ENCODE assay signal across 8 cellular contexts in the genomic region with DNA sequence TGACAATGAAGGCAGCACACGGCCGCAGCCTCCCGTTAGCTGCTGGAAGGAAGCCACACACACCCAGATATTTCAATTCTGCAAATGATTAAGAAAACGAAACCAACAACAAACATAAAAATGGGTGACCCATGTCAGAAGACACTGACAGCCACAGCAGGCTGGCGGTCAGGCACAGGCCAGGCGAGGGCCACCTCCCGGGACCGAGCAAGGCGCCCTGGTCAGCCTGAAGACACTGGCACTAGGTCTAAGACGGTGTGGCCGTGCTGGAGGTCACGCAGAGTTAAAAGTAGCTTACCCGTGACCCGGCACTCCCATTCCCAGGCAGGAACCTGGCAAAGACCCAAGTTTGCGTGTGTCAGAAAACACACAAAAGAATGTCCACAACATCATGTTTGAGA.
DNase-seq lines count a peak whose midpoint lies in the region; ATAC-seq, FAIRE-seq and TF ChIP-seq lines count a peak whose summit lies in the region.

No MANE protein-coding gene starts in this region.

- H3K79me2 ChIP-seq in H9 (ENCODE audit: insufficient read depth, low read length), result peaks cover 4% of the 10 kb centered on the region; the same call in 1 of the 2 replicates

- no CpG with 5 or more reads among the region's 15 CpGs for whole genome bisulfite sequencing in H9 (ENCODE audit: extremely low coverage, insufficient read length, low lambda C conversion rate)
- WGBS in heart left ventricle, 4 donors, result 3 to 32% (median 6%) methylated on average over 15 of the region's 15 CpGs
- WGBS in small intestine, 3 donors, result 13 to 33% (median 27%) methylated on average over 15 of the region's 15 CpGs

- H4K8ac ChIP-seq in H9 (replicated peaks; ENCODE audit: insufficient read length, low read depth, low read length), result no peak overlapping the region

- H3K4me2 ChIP-seq in H9 (ENCODE audit: insufficient read depth, insufficient read length, low read length), result no peak overlapping the region

- DNase-seq in H9 (peak; percentile 23), heart left ventricle (peak in 2 of 5 donors; percentile 60 to 65), small intestine (peak; percentile 63), NK-92 (lab: John Stamatoyannopoulos, UW; ENCODE audit: unreplicated experiment) (no peak)
- DNase-seq in activated CD8-positive, alpha-beta memory T cell treated with anti-CD3 and anti-CD28 coated beads, Interleukin-2, amount 10 ng/mL, durations not matched to agents 7 days and 5 days, result peak; percentile 42

- TF ChIP-seq POLR2A in heart left ventricle (IDR thresholded peaks at IDR 0.05), result no peak

- H3K27ac ChIP-seq in H9 (ENCODE audit: insufficient read length, low read depth, low read length) (no peak overlapping the region), heart left ventricle (peak overlapping the region in 11 of 12 donors; percentile 45 to 90 (median 80)), small intestine (ENCODE audit: low read depth in 1 of 2, low read length in 1 of 2) (peak overlapping the region; percentile 17 to 64)

- H3K9me3 ChIP-seq in H9 (ENCODE audit: control insufficient read depth, low read depth, low read length) (no peaks in the 10 kb centered on the region), heart left ventricle (peaks cover 0 to 6% (median 0%) of the 10 kb centered on the region in 12 donors), small intestine (ENCODE audit: control insufficient read depth, low read depth) (no peaks in the 10 kb centered on the region)

- H3K79me1 ChIP-seq in H9 (ENCODE audit: insufficient read depth, low read depth, low read length, poor library complexity, severe bottlenecking), result peaks cover 3% of the 10 kb centered on the region

- ATAC-seq in activated CD8-positive, alpha-beta memory T cell treated with anti-CD3 and anti-CD28 coated beads, Interleukin-2, amount 10 ng/mL, durations not matched to agents 7 days and 5 days, result no peak
- ATAC-seq in heart left ventricle (peak in 3 of 4 donors; percentile 46 to 60 (median 57)), GM19452 (IDR thresholded peaks at IDR 0.05; ENCODE audit: unreplicated experiment) (no peak), GM19395 (IDR thresholded peaks at IDR 0.05; ENCODE audit: unreplicated experiment) (no peak), HG02973 (IDR thresholded peaks at IDR 0.05; ENCODE audit: unreplicated experiment) (no peak)

- H3K4me3 ChIP-seq in heart left ventricle (peak overlapping the region in 10 of 12 donors; percentile 6 to 54 (median 44)), small intestine (ENCODE audit: low read depth in 1 of 2, low read length in 2 of 2) (peak overlapping the region in 1 of 2 donors; percentile 26)

- no peak overlapping the region for H3K4me3 Mint-ChIP-seq in H9
- peak overlapping the region; percentile 27 for H3K4me3 Mint-ChIP-seq in activated CD8-positive, alpha-beta memory T cell treated with anti-CD3 and anti-CD28 coated beads, Interleukin-2, amount 10 ng/mL, durations not matched to agents 7 days and 5 days

- no peaks in the 10 kb centered on the region for H3K27me3 ChIP-seq in H9 (ENCODE audit: insufficient read depth, low read length)
- no peaks in the 10 kb centered on the region for H3K27me3 ChIP-seq in heart left ventricle
- no peaks in the 10 kb centered on the region for H3K27me3 ChIP-seq in small intestine (ENCODE audit: control insufficient read depth in 2 of 2, insufficient read depth in 2 of 2, low read length in 2 of 2)

- H3T11ph ChIP-seq in H9 (ENCODE audit: low read length), result no peak overlapping the region

- H3K36me3 ChIP-seq in heart left ventricle (no peaks in the 10 kb centered on the region), small intestine (ENCODE audit: control insufficient read depth in 2 of 2, insufficient read depth in 2 of 2, low read length in 2 of 2) (no peaks in the 10 kb centered on the region)

- no peaks in the 10 kb centered on the region for H3K27me3 Mint-ChIP-seq in H9 (ENCODE audit: low read depth)
- no peaks in the 10 kb centered on the region for H3K27me3 Mint-ChIP-seq in activated CD8-positive, alpha-beta memory T cell treated with anti-CD3 and anti-CD28 coated beads, Interleukin-2, amount 10 ng/mL, durations not matched to agents 7 days and 5 days

- H2BK120ac ChIP-seq in H9 (ENCODE audit: low read depth, low read length, poor library complexity, severe bottlenecking), result no peak overlapping the region

- CTCF ChIA-PET in activated CD8-positive, alpha-beta memory T cell treated with anti-CD3 and anti-CD28 coated beads, Interleukin-2, amount 10 ng/mL, durations not matched to agents 7 days and 5 days (lab: Charles Lee), result interaction anchor here (0.9 to 1.5 kb wide), 2 partner anchors 13 kb away, joined by 3 to 4 read pairs; no protein-coding TSS in a partner anchor

- intact Hi-C loops in heart left ventricle (cut with DNase I), result loop anchor here in 6 of 10 donors (5.0 kb wide), 3 partner anchors 73 to 83 kb away; partner anchors contain the start of gene HDAC4 (in 1 of the 6)

- no peak overlapping the region for H3K18ac ChIP-seq in H9 (ENCODE audit: insufficient read length, low read depth, low read length)

- H2AK5ac ChIP-seq in H9 (ENCODE audit: insufficient read length, low read length), result no peak overlapping the region

- H3K23me2 ChIP-seq in H9 (ENCODE audit: insufficient read length, low read depth, low read length, poor library complexity, severe bottlenecking), result no peaks in the 10 kb centered on the region

- no peak overlapping the region for H4K5ac ChIP-seq in H9 (ENCODE audit: insufficient read length, low read depth, low read length)

- H3K4me1 ChIP-seq in H9 (ENCODE audit: insufficient read depth, low read length), result no peaks in the 10 kb centered on the region
- peaks cover 5 to 68% (median 34%) of the 10 kb centered on the region in 12 donors for H3K4me1 ChIP-seq in heart left ventricle
- peaks cover 2 to 3% of the 10 kb centered on the region in 2 donors for H3K4me1 ChIP-seq in small intestine (ENCODE audit: control insufficient read depth in 2 of 2, insufficient read depth in 1 of 2, low read depth in 1 of 2, low read length in 1 of 2)

- H3K23ac ChIP-seq in H9 (ENCODE audit: insufficient read length, low read depth, low read length), result no peak overlapping the region

- H3K14ac ChIP-seq in H9 (ENCODE audit: insufficient read depth, low read length), result no peak overlapping the region

- no peak overlapping the region for H2BK15ac ChIP-seq in H9 (ENCODE audit: low read depth, low read length)

- no peak overlapping the region for H2BK5ac ChIP-seq in H9 (ENCODE audit: insufficient read length, low read length)

- peaks cover 24 to 37% (median 32%) of the 10 kb centered on the region in 3 experiments for H3K36me3 Mint-ChIP-seq in H9 (ENCODE audit: insufficient read depth in 1 of 3, low read depth in 3 of 3)
- peaks cover 26% of the 10 kb centered on the region for H3K36me3 Mint-ChIP-seq in activated CD8-positive, alpha-beta memory T cell treated with anti-CD3 and anti-CD28 coated beads, Interleukin-2, amount 10 ng/mL, durations not matched to agents 7 days and 5 days

- H3K4me1 Mint-ChIP-seq in H9, result peaks cover 26 to 33% of the 10 kb centered on the region in 2 experiments
- H3K4me1 Mint-ChIP-seq in activated CD8-positive, alpha-beta memory T cell treated with anti-CD3 and anti-CD28 coated beads, Interleukin-2, amount 10 ng/mL, durations not matched to agents 7 days and 5 days, result peaks cover 75% of the 10 kb centered on the region

- H2AFZ ChIP-seq in H9 (ENCODE audit: low read length), result no peak overlapping the region

- H3K56ac ChIP-seq in H9 (ENCODE audit: insufficient read length, low read depth, low read length), result no peak overlapping the region

- no peak overlapping the region for H2BK12ac ChIP-seq in H9 (ENCODE audit: insufficient read length, low read depth, low read length)

- H4K20me1 ChIP-seq in H9 (ENCODE audit: control insufficient read depth, insufficient read depth, insufficient read length), result no peaks in the 10 kb centered on the region

- peaks cover 20% of the 10 kb centered on the region in 2 experiments for H3K9me3 Mint-ChIP-seq in H9
- H3K9me3 Mint-ChIP-seq in activated CD8-positive, alpha-beta memory T cell treated with anti-CD3 and anti-CD28 coated beads, Interleukin-2, amount 10 ng/mL, durations not matched to agents 7 days and 5 days (ENCODE audit: low read depth), result peaks cover 2% of the 10 kb centered on the region

- H2BK20ac ChIP-seq in H9 (ENCODE audit: low read depth, low read length, poor library complexity, severe bottlenecking), result no peak overlapping the region

- H4K91ac ChIP-seq in H9 (ENCODE audit: insufficient read length, low read depth, low read length), result no peak overlapping the region

- no peak overlapping the region for H3K27ac Mint-ChIP-seq in H9
- H3K27ac Mint-ChIP-seq in activated CD8-positive, alpha-beta memory T cell treated with anti-CD3 and anti-CD28 coated beads, Interleukin-2, amount 10 ng/mL, durations not matched to agents 7 days and 5 days, result peak overlapping the region; percentile 74

- H3K4ac ChIP-seq in H9 (ENCODE audit: low read depth, low read length), result no peak overlapping the region

- no peak overlapping the region for H3K9ac ChIP-seq in H9 (ENCODE audit: extremely low read depth, insufficient read length, low read length)

- no peak for FAIRE-seq in small intestine (lab: Jason Lieb, UNC)

- TF ChIP-seq CTCF in H9 (conservative IDR thresholded peaks at IDR 0.05) (no peak), heart left ventricle (IDR thresholded peaks at IDR 0.05) (no peak)

Comparison
In these comparisons a context has a peak if more than half of its experiments do, and no peak if none do; other contexts are left out.
1. ATAC-seq: peak in heart left ventricle (3 of 4); none in activated CD8-positive, alpha-beta memory T cell treated with anti-CD3 and anti-CD28 coated beads, Interleukin-2, amount 10 ng/mL, durations not matched to agents 7 days and 5 days (single experiment), GM19452 (single experiment), GM19395 (single experiment) and HG02973 (single experiment).